8 cellular contexts compared by ENCODE assay signal in the genomic region with DNA sequence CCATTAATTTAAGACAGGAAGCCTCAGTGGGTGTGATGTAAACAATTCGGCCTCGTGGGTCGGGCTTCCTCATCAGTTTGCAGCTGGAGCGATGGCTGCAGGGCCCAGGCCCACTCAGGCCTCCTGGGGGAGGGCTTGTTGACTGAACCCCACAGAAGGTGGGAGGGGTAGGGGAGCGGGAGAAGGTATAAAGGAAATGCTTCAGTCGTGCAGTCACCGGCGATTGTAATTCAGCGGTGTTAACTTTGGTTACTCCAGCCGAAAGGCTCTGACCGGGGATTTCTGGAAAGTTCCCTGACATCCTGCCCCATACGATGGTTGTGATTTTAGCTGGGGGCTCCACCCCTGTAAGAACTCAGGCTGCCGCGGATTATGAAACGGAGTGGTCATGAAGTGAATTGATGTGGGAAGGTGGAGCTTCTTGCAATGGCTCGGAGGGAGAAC.
DNase-seq lines count a peak whose midpoint lies in the region; ATAC-seq, FAIRE-seq and TF ChIP-seq lines count a peak whose summit lies in the region.

No MANE protein-coding gene starts in this region.

- H3K9me3 Mint-ChIP-seq in activated T-cell treated with anti-CD3 and anti-CD28 coated beads, Interleukin-2, amount 50 U/mL, for 72 hours = peaks cover under 1% of the 10 kb centered on the region in 2 donors

- intact Hi-C loops in heart left ventricle (cut with DNase I) = loop anchor here in 4 of 10 donors (5.0 to 10.0 kb wide), 4 partner anchors 171 to 221 kb away; no protein-coding TSS in a partner anchor

- no peaks in the 10 kb centered on the region for H3K79me2 ChIP-seq in parathyroid adenoma

- TF ChIP-seq POLR2A in heart left ventricle (IDR thresholded peaks at IDR 0.05) = no peak

- peak overlapping the region; percentile 85 for H3K4me2 ChIP-seq in parathyroid adenoma (ENCODE audit: low read length)

- peaks cover 22% of the 10 kb centered on the region for H3K4me1 Mint-ChIP-seq in activated T-cell treated with anti-CD3 and anti-CD28 coated beads, Interleukin-2, amount 50 U/mL, for 72 hours (ENCODE audit: low read depth)

- 29 to 52% (median 40%) methylated on average over 13 to 16 of the region's 16 CpGs for WGBS in heart left ventricle, 4 donors
- WGBS in small intestine, 3 donors = 7 to 8% (median 8%) methylated on average over 16 of the region's 16 CpGs

- peak overlapping the region; percentile 79 for H2AFZ ChIP-seq in parathyroid adenoma

- H3K27ac ChIP-seq in heart left ventricle (peak overlapping the region; percentile 71 to 93 (median 81)), parathyroid adenoma (no peak overlapping the region), small intestine (ENCODE audit: low read depth in 1 of 2, low read length in 1 of 2) (peak overlapping the region in 1 of 2 donors; percentile 22)

- peaks cover 3% of the 10 kb centered on the region; the same call in 1 of the 2 replicates for H3K36me3 ChIP-seq in H7 (replicated peaks; ENCODE audit: control insufficient read depth, insufficient read depth, low read length)
- H3K36me3 ChIP-seq in heart left ventricle = peaks cover 0 to 19% (median 0%) of the 10 kb centered on the region in 9 donors
- H3K36me3 ChIP-seq in parathyroid adenoma (ENCODE audit: control insufficient read depth, insufficient read depth, low read length) = no peaks in the 10 kb centered on the region
- H3K36me3 ChIP-seq in small intestine (ENCODE audit: control insufficient read depth in 2 of 2, insufficient read depth in 2 of 2, low read length in 2 of 2) = no peaks in the 10 kb centered on the region

- FAIRE-seq in small intestine (lab: Jason Lieb, UNC) = no peak

- peak overlapping the region; percentile 61 for H3K4me3 ChIP-seq in H7 (ENCODE audit: insufficient read depth, low read depth, low read length)
- peak overlapping the region; percentile 42 to 72 (median 66) for H3K4me3 ChIP-seq in heart left ventricle
- H3K4me3 ChIP-seq in parathyroid adenoma (ENCODE audit: low read depth, low read length) = peak overlapping the region; percentile 54
- no peak overlapping the region for H3K4me3 ChIP-seq in small intestine (ENCODE audit: low read depth in 1 of 2, low read length in 2 of 2)

- no peaks in the 10 kb centered on the region for H3K27me3 ChIP-seq in H7 (ENCODE audit: control insufficient read depth, insufficient read depth, low read length)
- H3K27me3 ChIP-seq in heart left ventricle = peaks cover 0 to 17% (median 0%) of the 10 kb centered on the region in 9 donors
- no peaks in the 10 kb centered on the region for H3K27me3 ChIP-seq in parathyroid adenoma (ENCODE audit: control insufficient read depth, insufficient read depth, low read length)
- peaks cover 0 to 14% of the 10 kb centered on the region in 2 donors for H3K27me3 ChIP-seq in small intestine (ENCODE audit: control insufficient read depth in 2 of 2, insufficient read depth in 2 of 2, low read length in 2 of 2)

- no peak for TF ChIP-seq CTCF in heart left ventricle (IDR thresholded peaks at IDR 0.05)
- no peak for TF ChIP-seq CTCF in parathyroid adenoma (IDR thresholded peaks at IDR 0.05)

- H3K4me1 ChIP-seq in heart left ventricle = peaks cover 3 to 51% (median 26%) of the 10 kb centered on the region in 12 donors
- H3K4me1 ChIP-seq in parathyroid adenoma = no peaks in the 10 kb centered on the region
- H3K4me1 ChIP-seq in small intestine (ENCODE audit: control insufficient read depth in 2 of 2, insufficient read depth in 1 of 2, low read depth in 1 of 2, low read length in 1 of 2) = no peaks in the 10 kb centered on the region

- H3K9me3 ChIP-seq in heart left ventricle (peaks cover 0 to 11% (median 6%) of the 10 kb centered on the region in 12 donors), parathyroid adenoma (ENCODE audit: control insufficient read depth, low read length) (no peaks in the 10 kb centered on the region), small intestine (ENCODE audit: control insufficient read depth, low read depth) (no peaks in the 10 kb centered on the region)

- H3K4me3 Mint-ChIP-seq in activated T-cell treated with anti-CD3 and anti-CD28 coated beads, Interleukin-2, amount 50 U/mL, for 72 hours = peak overlapping the region; percentile 87 to 91

- H3K27ac Mint-ChIP-seq in activated T-cell treated with anti-CD3 and anti-CD28 coated beads, Interleukin-2, amount 50 U/mL, for 72 hours = peak overlapping the region; percentile 46

- H3K36me3 Mint-ChIP-seq in activated T-cell treated with anti-CD3 and anti-CD28 coated beads, Interleukin-2, amount 50 U/mL, for 72 hours (ENCODE audit: insufficient read depth in 2 of 2) = peaks cover 2 to 6% of the 10 kb centered on the region in 2 donors

- ATAC-seq in activated T-cell treated with anti-CD3 and anti-CD28 coated beads, Interleukin-2, amount 50 U/mL, for 72 hours (replicated peaks in 1 of 2) = peak; percentile 40 to 53
- ATAC-seq in heart left ventricle (peak; percentile 47 to 70 (median 61)), HG03378 (IDR thresholded peaks at IDR 0.05; ENCODE audit: unreplicated experiment) (no peak), HG03354 (IDR thresholded peaks at IDR 0.05; ENCODE audit: poor library complexity, severe bottlenecking, unreplicated experiment) (no peak)

- no peak overlapping the region for H3K9ac ChIP-seq in parathyroid adenoma

- peak; percentile 72 for DNase-seq in H7
- no peak for DNase-seq in activated T-cell treated with anti-CD3 and anti-CD28 coated beads, Interleukin-2, amount 50 U/mL, for 72 hours
- peak in 4 of 5 donors; percentile 32 to 47 (median 40) for DNase-seq in heart left ventricle
- no peak for DNase-seq in small intestine
- DNase-seq in LoVo (ENCODE audit: low spot score) = no peak

- H3K27me3 Mint-ChIP-seq in activated T-cell treated with anti-CD3 and anti-CD28 coated beads, Interleukin-2, amount 50 U/mL, for 72 hours (ENCODE audit: low read depth) = peaks cover 9% of the 10 kb centered on the region

Comparison
In these comparisons a context has a peak if more than half of its experiments do, and no peak if none do; other contexts are left out.
1. DNase-seq: peak in H7 (single experiment) and heart left ventricle (4 of 5); none in activated T-cell treated with anti-CD3 and anti-CD28 coated beads, Interleukin-2, amount 50 U/mL, for 72 hours (0 of 2), small intestine (single experiment) and LoVo (single experiment).
2. H3K4me3 ChIP-seq: peak in H7 (single experiment), heart left ventricle (12 of 12) and parathyroid adenoma (single experiment); none in small intestine (0 of 2).
3. ATAC-seq: peak in activated T-cell treated with anti-CD3 and anti-CD28 coated beads, Interleukin-2, amount 50 U/mL, for 72 hours (2 of 2) and heart left ventricle (4 of 4); none in HG03378 (single experiment) and HG03354 (single experiment).